Comparison of ENCODE assay signal across 1 cellular context in the genomic region with DNA sequence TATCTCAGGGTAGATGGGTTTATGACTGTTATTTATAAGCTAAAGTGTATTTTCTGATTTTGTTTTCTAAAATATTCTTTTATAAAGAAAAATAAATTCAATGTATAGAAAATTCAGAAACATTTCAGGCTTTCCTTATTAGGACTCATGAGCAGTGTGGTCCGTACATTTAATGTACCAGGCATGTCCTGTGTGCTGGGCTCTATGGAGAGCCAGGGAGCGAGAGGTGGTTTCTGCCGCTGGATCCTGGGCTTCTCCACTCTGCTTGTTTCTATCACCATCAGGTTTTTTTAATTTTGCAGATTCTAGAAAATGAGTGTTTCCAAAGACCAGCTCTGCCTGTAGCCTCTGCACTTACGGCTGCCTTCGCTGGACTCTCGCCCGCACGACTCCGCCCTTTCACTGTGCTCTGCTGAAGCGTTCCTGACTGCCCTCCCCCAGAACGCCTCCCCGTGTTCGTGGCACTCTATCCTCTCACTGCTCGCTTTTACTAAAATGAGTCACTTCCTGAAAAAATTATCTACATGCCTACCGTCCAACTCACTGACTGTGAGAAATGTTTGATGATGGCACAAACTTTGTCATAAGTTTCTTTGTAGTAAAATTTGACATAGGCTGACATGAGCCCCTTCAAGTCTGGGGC.
TF ChIP-seq lines count a peak whose summit lies in the region.

No MANE protein-coding gene starts in this region.

TF ChIP-seq in GM12878, 131 proteins besides CTCF, POLR2A, EP300 and RAD21 (continued from another document):
- TF ChIP-seq BCLAF1 (IDR thresholded peaks at IDR 0.05) (no peak), CBX3 (IDR thresholded peaks at IDR 0.05; ENCODE audit: borderline replicate concordance, low read depth) (no peak), RAD51 (IDR thresholded peaks at IDR 0.05) (no peak), PAX5 (IDR thresholded peaks at IDR 0.05; ENCODE audit: borderline replicate concordance, low read depth, low read length) (no peak), POLR2AphosphoS5 (IDR thresholded peaks at IDR 0.05; ENCODE audit: low read length) (no peak), PAX8 (IDR thresholded peaks at IDR 0.05) (no peak), SIN3A (IDR thresholded peaks at IDR 0.05; ENCODE audit: low read depth, low read length) (no peak), ZNF687 (IDR thresholded peaks at IDR 0.05) (no peak), BMI1 (IDR thresholded peaks at IDR 0.05; ENCODE audit: borderline replicate concordance) (no peak), SPI1 (IDR thresholded peaks at IDR 0.05; ENCODE audit: borderline replicate concordance, insufficient read depth, low read depth, low read length) (peak; percentile 50; the same call in 1 of the 2 replicates)
- TF ChIP-seq, protein P1, sequence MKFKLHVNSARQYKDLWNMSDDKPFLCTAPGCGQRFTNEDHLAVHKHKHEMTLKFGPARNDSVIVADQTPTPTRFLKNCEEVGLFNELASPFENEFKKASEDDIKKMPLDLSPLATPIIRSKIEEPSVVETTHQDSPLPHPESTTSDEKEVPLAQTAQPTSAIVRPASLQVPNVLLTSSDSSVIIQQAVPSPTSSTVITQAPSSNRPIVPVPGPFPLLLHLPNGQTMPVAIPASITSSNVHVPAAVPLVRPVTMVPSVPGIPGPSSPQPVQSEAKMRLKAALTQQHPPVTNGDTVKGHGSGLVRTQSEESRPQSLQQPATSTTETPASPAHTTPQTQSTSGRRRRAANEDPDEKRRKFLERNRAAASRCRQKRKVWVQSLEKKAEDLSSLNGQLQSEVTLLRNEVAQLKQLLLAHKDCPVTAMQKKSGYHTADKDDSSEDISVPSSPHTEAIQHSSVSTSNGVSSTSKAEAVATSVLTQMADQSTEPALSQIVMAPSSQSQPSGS (IDR thresholded peaks at IDR 0.05; ENCODE audit: low read length) = no peak
